ENCODE assay signal across 1 cellular context in genomic region chr2:149021761-149022160, GRCh38.
A peak's percentile ranks its signal among the peaks of the same experiment; 100 is the strongest.
TF ChIP-seq lines count a peak whose summit lies in the region.

No MANE protein-coding gene starts in this region.

TF ChIP-seq in GM12878, 131 proteins besides CTCF, POLR2A, EP300 and RAD21 (continued from another document):
- TF ChIP-seq PBX3 (IDR thresholded peaks at IDR 0.05; ENCODE audit: insufficient replicate concordance, low read depth, low read length) = no peak
- TF ChIP-seq SUPT20H (IDR thresholded peaks at IDR 0.05; ENCODE audit: borderline replicate concordance, control insufficient read depth, low read depth, low read length) = no peak
- peak; percentile 43; the same call in 1 of the 2 replicates for TF ChIP-seq ZNF687 (IDR thresholded peaks at IDR 0.05)
- TF ChIP-seq ZBTB11 (CRISPR knock-in tag; IDR thresholded peaks at IDR 0.05) = no peak
- TF ChIP-seq ZNF384 (IDR thresholded peaks at IDR 0.05; ENCODE audit: borderline replicate concordance, low read depth, low read length) = no peak
- no peak for TF ChIP-seq SMAD1 (IDR thresholded peaks at IDR 0.05; ENCODE audit: low read depth, partially characterized antibody)
- TF ChIP-seq SP1 (IDR thresholded peaks at IDR 0.05; ENCODE audit: low read depth, low read length) = no peak
- TF ChIP-seq NFIC (IDR thresholded peaks at IDR 0.05; ENCODE audit: low read depth, low read length) = no peak
- TF ChIP-seq IRF5 (IDR thresholded peaks at IDR 0.05; ENCODE audit: borderline replicate concordance) = no peak
TF ChIP-seq in GM12878: peak in this region for 6.
